ENCODE assay signal across 18 cellular contexts in the genomic region with DNA sequence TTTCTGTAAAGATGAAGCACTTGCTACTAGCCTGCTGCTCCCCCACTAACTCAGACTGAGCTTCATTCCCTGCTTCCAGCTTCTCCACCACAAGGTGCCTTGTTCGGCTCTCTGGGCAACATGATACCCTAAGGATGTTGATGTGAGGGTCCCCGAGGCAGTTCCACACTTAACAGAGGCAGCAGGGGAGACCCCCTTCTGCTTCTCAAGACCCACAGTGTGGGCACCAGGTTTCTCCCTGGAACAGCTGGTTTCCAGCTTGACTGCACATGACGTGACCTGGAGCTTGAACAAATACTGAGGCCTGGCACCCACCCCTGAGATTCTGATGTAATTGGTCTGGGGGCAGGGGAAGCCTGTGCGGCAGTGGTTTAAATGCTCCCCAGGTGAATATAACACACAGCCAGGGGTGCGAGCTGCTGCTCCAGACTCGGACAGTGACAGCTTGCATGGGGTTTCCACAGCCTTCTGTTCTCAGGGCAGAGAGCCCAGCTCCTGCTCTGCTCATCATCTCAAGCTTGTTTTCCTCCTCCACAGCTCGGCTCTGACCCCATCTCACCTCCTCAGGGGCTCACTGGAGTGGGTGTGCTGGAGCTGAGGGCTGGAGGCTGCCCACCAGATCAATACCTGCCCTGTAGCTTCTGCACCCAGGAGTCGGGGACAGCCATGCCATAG.
DNase-seq lines count a peak whose midpoint lies in the region; ATAC-seq, FAIRE-seq and TF ChIP-seq lines count a peak whose summit lies in the region.
"Had no signal": no experiment of that assay in that cellular context is flagged by ENCODE, and none has a peak within 500 bp of the region (broad histone marks: within the 10 kb centered on the region; RNA-seq: fewer than 3 reads in every experiment).

No MANE protein-coding gene starts in this region.

- TF ChIP-seq RAD21 in IMR-90 (IDR thresholded peaks at IDR 0.05; ENCODE audit: low read length), result no peak

- H3K27ac ChIP-seq in IMR-90 (ENCODE audit: insufficient read depth, low read length), result no peak overlapping the region
- H3K27ac ChIP-seq in tibial artery, result peak overlapping the region; percentile 75 to 94
- H3K27ac ChIP-seq: brain microvascular endothelial cell had no signal

- no peak overlapping the region for H4K5ac ChIP-seq in IMR-90 (ENCODE audit: low read depth, low read length)

- in situ Hi-C loops in IMR-90 (cut with MboI; ENCODE audit: low sequenced_read_pairs), result no loop called here

- 0 out of 2 replicates have a peak overlapping the region, but pooled peaks have one; percentile 35 for H3K14ac ChIP-seq in IMR-90 (replicated peaks; ENCODE audit: low read depth, low read length)

- no TSS peak for BruUV-seq in IMR-90 (replicated peaks; lab: Mats Ljungman, UMichigan)

- WGBS in IMR-90 (ENCODE audit: extremely low coverage in 2 of 2, insufficient read length in 1 of 2), 2 experiments, result no CpG with 5 or more reads among the region's 8 CpGs

- H3K79me1 ChIP-seq in IMR-90 (ENCODE audit: low read depth in 1 of 2, low read length in 2 of 2), result peaks cover 5 to 26% of the 10 kb centered on the region in 2 experiments; a peak in 2 of 4 replicates

- H3K27me3 ChIP-seq in IMR-90 (ENCODE audit: control insufficient read depth, insufficient read depth, low read length) (no peaks in the 10 kb centered on the region), adipocyte (replicated peaks; ENCODE audit: control insufficient read depth, insufficient read depth, low read length) (no peaks in the 10 kb centered on the region), tibial artery (no peaks in the 10 kb centered on the region)
- H3K27me3 ChIP-seq: brain microvascular endothelial cell had no signal

- dilution Hi-C loops in IMR-90 (cut with HindIII; ENCODE audit: low sequenced_read_pairs, unreplicated experiment), result no loop called here

- H4K20me1 ChIP-seq in IMR-90 (ENCODE audit: insufficient read depth, low read length), result peaks cover 15% of the 10 kb centered on the region

- TF ChIP-seq CTCF in IMR-90 (conservative IDR thresholded peaks at IDR 0.05; ENCODE audit: low read depth, low read length) (no peak), tibial artery (IDR thresholded peaks at IDR 0.05) (no peak)

- no peak overlapping the region for H3K23ac ChIP-seq in IMR-90 (ENCODE audit: low read depth, low read length)

- no peak overlapping the region for H3K18ac ChIP-seq in IMR-90 (ENCODE audit: low read depth, low read length)

- no peak overlapping the region for H2BK120ac ChIP-seq in IMR-90 (ENCODE audit: low read depth, low read length)

- peak overlapping the region; percentile 7 for H2AK9ac ChIP-seq in IMR-90 (replicated peaks; ENCODE audit: low read depth, low read length, poor library complexity)

- H3K4me1 ChIP-seq in IMR-90 (ENCODE audit: control insufficient read depth, insufficient read depth, low read length), result peaks cover 16% of the 10 kb centered on the region
- H3K4me1 ChIP-seq in adipocyte (ENCODE audit: control insufficient read depth, insufficient read depth, low read length), result peaks cover 22% of the 10 kb centered on the region
- peaks cover 0 to 100% (median 87%) of the 10 kb centered on the region in 4 donors for H3K4me1 ChIP-seq in tibial artery

- H2AK5ac ChIP-seq in IMR-90 (ENCODE audit: low read depth, low read length), result no peak overlapping the region

- no peak overlapping the region for H3K4ac ChIP-seq in IMR-90 (ENCODE audit: low read depth, low read length)

- H3K9ac ChIP-seq in IMR-90 (ENCODE audit: low read depth, low read length) (no peak overlapping the region), adipocyte (ENCODE audit: low read length) (peak overlapping the region; percentile 40)

- H4K91ac ChIP-seq in IMR-90 (ENCODE audit: insufficient read depth, low read depth, low read length), result no peak overlapping the region

- CTCF ChIA-PET in IMR-90 (lab: Yijun Ruan, JAX), result interaction anchor here (2.5 kb wide), 1 partner anchor 28 kb away, joined by 7 read pairs; no protein-coding TSS in a partner anchor

- H2AFZ ChIP-seq in IMR-90 (replicated peaks; ENCODE audit: low read length, poor library complexity), result no peak overlapping the region

- no peak overlapping the region for H2BK15ac ChIP-seq in IMR-90 (ENCODE audit: low read depth, low read length)

- H4K8ac ChIP-seq in IMR-90 (ENCODE audit: low read depth in 2 of 2, low read length in 2 of 2), result no peak overlapping the region

- intact Hi-C loops in IMR-90 (cut with micrococcal nuclease), result no loop called here
- intact Hi-C loops in tibial artery (cut with DNase I; ENCODE audit: low total_unique reads), result no loop called here

- H3K4me2 ChIP-seq in IMR-90 (ENCODE audit: low read depth, low read length), result no peak overlapping the region

- H3K4me3 ChIP-seq in IMR-90 (ENCODE audit: insufficient read depth, low read depth, low read length) (no peak overlapping the region), adipocyte (ENCODE audit: low read length) (no peak overlapping the region), tibial artery (no peak overlapping the region)
- H3K4me3 ChIP-seq: lung had no signal

- H3K56ac ChIP-seq in IMR-90 (ENCODE audit: extremely low read depth, insufficient read depth, low read length), result no peak overlapping the region

- ATAC-seq in IMR-90 (ENCODE audit: low read depth) (no peak), left lobe of liver (peak; percentile 14)
- ATAC-seq: CD8-positive, alpha-beta T cell; HCT116 had no signal

- POLR2A ChIA-PET in IMR-90 (lab: Charles Lee; ENCODE audit: unreplicated experiment), result no interaction called here

- H3K9me1 ChIP-seq in IMR-90 (ENCODE audit: insufficient read depth, low read length), result peaks cover 9% of the 10 kb centered on the region; the same call in 1 of the 2 replicates

- no peak overlapping the region for H2BK5ac ChIP-seq in IMR-90 (ENCODE audit: low read depth, low read length, poor library complexity, severe bottlenecking)

- no peaks in the 10 kb centered on the region for H3K9me3 ChIP-seq in IMR-90 (ENCODE audit: control insufficient read depth, insufficient read depth, low read length)
- no peaks in the 10 kb centered on the region for H3K9me3 ChIP-seq in adipocyte (ENCODE audit: control insufficient read depth, low read length)
- no peaks in the 10 kb centered on the region for H3K9me3 ChIP-seq in tibial artery

- FAIRE-seq in H54 (lab: Jason Lieb, UNC), result no peak

- H2BK20ac ChIP-seq in IMR-90 (ENCODE audit: low read depth, low read length), result no peak overlapping the region

- TF ChIP-seq POLR2A in IMR-90 (IDR thresholded peaks at IDR 0.05; ENCODE audit: low read depth, low read length), result no peak
- TF ChIP-seq POLR2A in H54 (IDR thresholded peaks at IDR 0.05; ENCODE audit: low read depth, low read length), result no peak

- H3K36me3 ChIP-seq in IMR-90 (ENCODE audit: control insufficient read depth, insufficient read depth, low read length), result peaks cover 78% of the 10 kb centered on the region
- peaks cover 28% of the 10 kb centered on the region for H3K36me3 ChIP-seq in adipocyte (ENCODE audit: control insufficient read depth, insufficient read depth, low read length, severe bottlenecking)
- H3K36me3 ChIP-seq in tibial artery, result peaks cover 51 to 63% (median 61%) of the 10 kb centered on the region in 3 donors
- H3K36me3 ChIP-seq: brain microvascular endothelial cell had no signal

- DNase-seq in IMR-90, result no peak
- no peak for DNase-seq in adipocyte (ENCODE audit: low read depth)
- DNase-seq in left lobe of liver (ENCODE audit: low spot score), result no peak
- DNase-seq in tibial artery, result no peak
- DNase-seq in HuH-7 (ENCODE audit: low spot score), result no peak
- DNase-seq in H4 (ENCODE audit: low spot score), result no peak
- no peak for DNase-seq in H54 (ENCODE audit: insufficient read length, low spot score)
- DNase-seq in GOT3 (lab: John Stamatoyannopoulos, UW), result no peak
- DNase-seq: activated CD4-positive, alpha-beta T cell treated with anti-CD3 and anti-CD28 coated beads for 48 hours; activated naive CD8-positive, alpha-beta T cell treated with anti-CD3 and anti-CD28 coated beads, Interleukin-2, amount 10 ng/mL, durations not matched to agents 7 days and 5 days; brain microvascular endothelial cell; CD8-positive, alpha-beta T cell; immature natural killer cell; NCI-H748 treated with DMSO at 0.1 percent for 48 hours; SIG-M5; T-helper 1 cell had no signal

TF ChIP-seq in IMR-90, 13 proteins besides CTCF, POLR2A, EP300 and RAD21:
- TF ChIP-seq SMC3 (IDR thresholded peaks at IDR 0.05; ENCODE audit: low read depth, low read length), result no peak
